Comparison of ENCODE assay signal across 19 cellular contexts in the genomic region with DNA sequence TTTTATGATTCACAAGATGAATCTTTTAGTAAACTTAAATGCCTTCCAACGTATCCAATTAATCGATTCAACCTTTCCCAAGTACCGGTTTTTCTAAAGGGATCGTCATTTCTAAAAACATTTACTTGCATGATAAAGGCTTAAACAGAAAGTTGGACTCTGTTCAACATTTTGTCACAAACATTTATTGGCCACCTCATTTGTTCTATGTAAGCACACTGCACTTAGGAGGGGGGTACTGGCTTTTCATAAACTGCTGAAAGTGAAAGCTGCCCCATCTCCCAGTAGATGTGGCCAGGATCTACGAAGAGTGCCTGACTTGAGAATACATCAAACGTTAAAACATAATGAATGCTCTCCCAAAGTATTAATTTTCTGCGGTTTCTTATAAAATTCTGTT. TPM values are rescaled to one million over a fixed set of nuclear protein-coding genes. Genes with fewer than 3 reads are reported as not detected.
DNase-seq lines count a peak whose midpoint lies in the region; ATAC-seq and TF ChIP-seq lines count a peak whose summit lies in the region.
"Had no signal": no experiment of that assay in that cellular context is flagged by ENCODE, and none has a peak within 500 bp of the region (broad histone marks: within the 10 kb centered on the region; RNA-seq: fewer than 3 reads in every experiment).

No MANE protein-coding gene starts in this region.

- H3K36me3 ChIP-seq in breast epithelium (no peaks in the 10 kb centered on the region), RWPE2 (ENCODE audit: low read depth) (no peaks in the 10 kb centered on the region), gastroesophageal sphincter (no peaks in the 10 kb centered on the region), upper lobe of right lung (no peaks in the 10 kb centered on the region)
- H3K36me3 ChIP-seq: esophagus squamous epithelium, sigmoid colon had no signal

- TF ChIP-seq POLR2A in breast epithelium (IDR thresholded peaks at IDR 0.05) = no peak
- no peak for TF ChIP-seq POLR2A in gastroesophageal sphincter (IDR thresholded peaks at IDR 0.05)

- ATAC-seq in RWPE2 (ENCODE audit: low read depth) (0 out of 3 replicates have a peak, but pooled peaks have one; percentile 25), gastroesophageal sphincter (no peak), upper lobe of right lung (no peak), GM21381 (IDR thresholded peaks at IDR 0.05; ENCODE audit: unreplicated experiment) (no peak), GM19035 (IDR thresholded peaks at IDR 0.05; ENCODE audit: unreplicated experiment) (no peak)
- ATAC-seq: HCT116; stimulated activated memory B cell treated with anti-CD40 and anti-IgM and Interleukin-4, amounts not matched to agents 10 μg/mL and 1 μg/mL and 100 μg/mL, for 72 hours had no signal

- POLR2A ChIA-PET in MCF 10A (lab: Yijun Ruan, JAX) = no interaction called here

- H3K4me1 ChIP-seq in breast epithelium = no peaks in the 10 kb centered on the region
- peaks cover 3% of the 10 kb centered on the region for H3K4me1 ChIP-seq in RWPE2 (ENCODE audit: insufficient read depth, poor library complexity, severe bottlenecking)
- H3K4me1 ChIP-seq in gastroesophageal sphincter = peaks cover 0 to 7% (median 0%) of the 10 kb centered on the region in 3 donors
- H3K4me1 ChIP-seq in upper lobe of right lung = no peaks in the 10 kb centered on the region
- H3K4me1 ChIP-seq: esophagus squamous epithelium, sigmoid colon had no signal

- TF ChIP-seq EP300 in gastroesophageal sphincter (IDR thresholded peaks at IDR 0.05) = no peak

- H3K27ac ChIP-seq in breast epithelium (no peak overlapping the region), RWPE2 (ENCODE audit: poor library complexity, severe bottlenecking) (no peak overlapping the region), gastroesophageal sphincter (peak overlapping the region in 2 of 4 donors; percentile 9 to 13), upper lobe of right lung (no peak overlapping the region)
- H3K27ac ChIP-seq: esophagus squamous epithelium had no signal

- H3K4me3 ChIP-seq in breast epithelium (peak overlapping the region in 2 of 3 donors; percentile 8 to 31), RWPE2 (ENCODE audit: severe bottlenecking) (peak overlapping the region; percentile 10), gastroesophageal sphincter (peak overlapping the region; percentile 22 to 28), upper lobe of right lung (peak overlapping the region; percentile 26)
- H3K4me3 ChIP-seq: sigmoid colon had no signal

- H3K4me1 Mint-ChIP-seq in MCF 10A (ENCODE audit: insufficient read depth, unreplicated experiment) (no peaks in the 10 kb centered on the region), Calu3 (ENCODE audit: low read depth, unreplicated experiment) (peaks cover 10% of the 10 kb centered on the region)
- H3K4me1 Mint-ChIP-seq: memory B cell; stimulated activated memory B cell treated with anti-CD40 and anti-IgM and Interleukin-4, amounts not matched to agents 10 μg/mL and 1 μg/mL and 100 μg/mL, for 72 hours had no signal

- H3K36me3 Mint-ChIP-seq in MCF 10A (ENCODE audit: insufficient read depth, unreplicated experiment) (no peaks in the 10 kb centered on the region), Calu3 (ENCODE audit: insufficient read depth, unreplicated experiment) (no peaks in the 10 kb centered on the region)
- H3K36me3 Mint-ChIP-seq: memory B cell; stimulated activated memory B cell treated with anti-CD40 and anti-IgM and Interleukin-4, amounts not matched to agents 10 μg/mL and 1 μg/mL and 100 μg/mL, for 72 hours had no signal

- CTCF ChIA-PET in MCF 10A (lab: Yijun Ruan, JAX) (interaction anchor here (0.6 to 1.2 kb wide), 2 partner anchors 14 to 286 kb away, joined by 3 to 5 read pairs; no protein-coding TSS in a partner anchor), Calu3 (lab: Charles Lee) (no interaction called here)

- BruUV-seq in MCF 10A (replicated peaks; lab: Mats Ljungman, UMichigan) (no TSS peak), Calu3 (replicated peaks; lab: Mats Ljungman, UMichigan) (no TSS peak)

- H3K9me3 Mint-ChIP-seq in MCF 10A (ENCODE audit: unreplicated experiment) (peaks cover 6% of the 10 kb centered on the region), Calu3 (ENCODE audit: low read depth, unreplicated experiment) (no peaks in the 10 kb centered on the region)

- H3K27me3 Mint-ChIP-seq in MCF 10A (ENCODE audit: insufficient read depth, unreplicated experiment) (no peaks in the 10 kb centered on the region), Calu3 (ENCODE audit: unreplicated experiment) (no peaks in the 10 kb centered on the region)
- H3K27me3 Mint-ChIP-seq: stimulated activated memory B cell treated with anti-CD40 and anti-IgM and Interleukin-4, amounts not matched to agents 10 μg/mL and 1 μg/mL and 100 μg/mL, for 72 hours had no signal

- H3K27ac Mint-ChIP-seq in MCF 10A (ENCODE audit: low read depth, unreplicated experiment) = no peak overlapping the region
- H3K27ac Mint-ChIP-seq in Calu3 (ENCODE audit: unreplicated experiment) = no peak overlapping the region
- H3K27ac Mint-ChIP-seq: activated T-cell treated with anti-CD3 and anti-CD28 coated beads, Interleukin-2, amount 50 U/mL, for 24 hours; dendritic cell treated with granulocyte-macrophage colony-stimulating factor and Interleukin-4, amounts not matched to agents 40 ng/mL and 50 ng/mL, for 4 days; memory B cell; stimulated activated memory B cell treated with anti-CD40 and anti-IgM and Interleukin-4, amounts not matched to agents 10 μg/mL and 1 μg/mL and 100 μg/mL, for 72 hours had no signal

- DNase-seq in breast epithelium (ENCODE audit: low spot score in 2 of 2) = no peak
- no peak for DNase-seq in MCF 10A (ENCODE audit: unreplicated experiment)
- no peak for DNase-seq in RWPE2 (ENCODE audit: low spot score)
- DNase-seq in upper lobe of right lung = no peak
- no peak for DNase-seq in Calu3
- DNase-seq: activated CD4-positive, alpha-beta T cell treated with anti-CD3 and anti-CD28 coated beads for 4 hours; activated T-cell treated with anti-CD3 and anti-CD28 coated beads, Interleukin-2, amount 50 U/mL, for 24 hours; DMS 273 treated with DMSO at 0.1 percent for 48 hours; esophagus squamous epithelium; Karpas-422; sigmoid colon had no signal

- H3K27me3 ChIP-seq in breast epithelium = no peaks in the 10 kb centered on the region
- no peaks in the 10 kb centered on the region for H3K27me3 ChIP-seq in RWPE2 (ENCODE audit: insufficient read depth, poor library complexity, severe bottlenecking)
- H3K27me3 ChIP-seq in gastroesophageal sphincter = no peaks in the 10 kb centered on the region
- no peaks in the 10 kb centered on the region for H3K27me3 ChIP-seq in upper lobe of right lung
- H3K27me3 ChIP-seq: esophagus squamous epithelium, sigmoid colon had no signal

- no peaks in the 10 kb centered on the region for H3K9me3 ChIP-seq in breast epithelium
- H3K9me3 ChIP-seq in RWPE2 (ENCODE audit: severe bottlenecking) = no peaks in the 10 kb centered on the region
- H3K9me3 ChIP-seq in gastroesophageal sphincter = no peaks in the 10 kb centered on the region
- H3K9me3 ChIP-seq in upper lobe of right lung = no peaks in the 10 kb centered on the region
- H3K9me3 ChIP-seq: esophagus squamous epithelium, sigmoid colon had no signal

- H3K4me3 Mint-ChIP-seq in MCF 10A (ENCODE audit: unreplicated experiment) (no peak overlapping the region), Calu3 (ENCODE audit: low read depth, unreplicated experiment) (no peak overlapping the region)
- H3K4me3 Mint-ChIP-seq: activated T-cell treated with anti-CD3 and anti-CD28 coated beads, Interleukin-2, amount 50 U/mL, for 24 hours; dendritic cell treated with granulocyte-macrophage colony-stimulating factor and Interleukin-4, amounts not matched to agents 40 ng/mL and 50 ng/mL, for 4 days; memory B cell; stimulated activated memory B cell treated with anti-CD40 and anti-IgM and Interleukin-4, amounts not matched to agents 10 μg/mL and 1 μg/mL and 100 μg/mL, for 72 hours had no signal

- no peak for TF ChIP-seq CTCF in breast epithelium (IDR thresholded peaks at IDR 0.05)
- TF ChIP-seq CTCF in MCF 10A (IDR thresholded peaks at IDR 0.05; ENCODE audit: unreplicated experiment) = no peak
- TF ChIP-seq CTCF in RWPE2 (IDR thresholded peaks at IDR 0.05; ENCODE audit: poor library complexity, severe bottlenecking) = no peak
- TF ChIP-seq CTCF in gastroesophageal sphincter (IDR thresholded peaks at IDR 0.05) = no peak
- no peak for TF ChIP-seq CTCF in upper lobe of right lung (IDR thresholded peaks at IDR 0.05)
- no peak for TF ChIP-seq CTCF in Calu3 (IDR thresholded peaks at IDR 0.05; ENCODE audit: unreplicated experiment)

- 4 to 17% methylated on average over 7 of the region's 7 CpGs for WGBS in gastroesophageal sphincter (ENCODE audit: low coverage in 1 of 2), 2 donors

- intact Hi-C loops in breast epithelium (cut with DNase I; ENCODE audit: low total_unique reads) = no loop called here
- intact Hi-C loops in MCF 10A (cut with micrococcal nuclease) = no loop called here
- intact Hi-C loops in upper lobe of right lung (cut with DNase I) = no loop called here
- intact Hi-C loops in Calu3 (cut with micrococcal nuclease; ENCODE audit: unreplicated experiment) = no loop called here

RNA-seq across cellular contexts. Expression of a gene that starts 37.3 kb away (rescaled TPM):
- total RNA-seq in breast epithelium (under 1 TPM; 0.29 to 0.98 (median 0.48) TPM), MCF 10A (2022) (0.35 TPM in 1 of 2 replicates, not detected in the other), gastroesophageal sphincter (under 1 TPM in 2 of 4 donors, not detected in 2; 0.23 to 0.82 TPM), upper lobe of right lung (not detected), Calu3 (2022) (0.12 TPM in 1 of 2 replicates, not detected in the other)
- total RNA-seq: T-helper 2 cell treated with Interferon-gamma antibody and Interleukin-4, amounts not matched to agents 100 ng/mL and 5 ng/mL, for 36 hours had no signal
